1 cellular context compared by ENCODE assay signal in genomic region chr17:59675231-59675630, GRCh38.
TF ChIP-seq lines count a peak whose summit lies in the region.

No MANE protein-coding gene starts in this region.

TF ChIP-seq in GM23338, 12 proteins besides CTCF, POLR2A, EP300 and RAD21:
- TF ChIP-seq, protein P1, sequence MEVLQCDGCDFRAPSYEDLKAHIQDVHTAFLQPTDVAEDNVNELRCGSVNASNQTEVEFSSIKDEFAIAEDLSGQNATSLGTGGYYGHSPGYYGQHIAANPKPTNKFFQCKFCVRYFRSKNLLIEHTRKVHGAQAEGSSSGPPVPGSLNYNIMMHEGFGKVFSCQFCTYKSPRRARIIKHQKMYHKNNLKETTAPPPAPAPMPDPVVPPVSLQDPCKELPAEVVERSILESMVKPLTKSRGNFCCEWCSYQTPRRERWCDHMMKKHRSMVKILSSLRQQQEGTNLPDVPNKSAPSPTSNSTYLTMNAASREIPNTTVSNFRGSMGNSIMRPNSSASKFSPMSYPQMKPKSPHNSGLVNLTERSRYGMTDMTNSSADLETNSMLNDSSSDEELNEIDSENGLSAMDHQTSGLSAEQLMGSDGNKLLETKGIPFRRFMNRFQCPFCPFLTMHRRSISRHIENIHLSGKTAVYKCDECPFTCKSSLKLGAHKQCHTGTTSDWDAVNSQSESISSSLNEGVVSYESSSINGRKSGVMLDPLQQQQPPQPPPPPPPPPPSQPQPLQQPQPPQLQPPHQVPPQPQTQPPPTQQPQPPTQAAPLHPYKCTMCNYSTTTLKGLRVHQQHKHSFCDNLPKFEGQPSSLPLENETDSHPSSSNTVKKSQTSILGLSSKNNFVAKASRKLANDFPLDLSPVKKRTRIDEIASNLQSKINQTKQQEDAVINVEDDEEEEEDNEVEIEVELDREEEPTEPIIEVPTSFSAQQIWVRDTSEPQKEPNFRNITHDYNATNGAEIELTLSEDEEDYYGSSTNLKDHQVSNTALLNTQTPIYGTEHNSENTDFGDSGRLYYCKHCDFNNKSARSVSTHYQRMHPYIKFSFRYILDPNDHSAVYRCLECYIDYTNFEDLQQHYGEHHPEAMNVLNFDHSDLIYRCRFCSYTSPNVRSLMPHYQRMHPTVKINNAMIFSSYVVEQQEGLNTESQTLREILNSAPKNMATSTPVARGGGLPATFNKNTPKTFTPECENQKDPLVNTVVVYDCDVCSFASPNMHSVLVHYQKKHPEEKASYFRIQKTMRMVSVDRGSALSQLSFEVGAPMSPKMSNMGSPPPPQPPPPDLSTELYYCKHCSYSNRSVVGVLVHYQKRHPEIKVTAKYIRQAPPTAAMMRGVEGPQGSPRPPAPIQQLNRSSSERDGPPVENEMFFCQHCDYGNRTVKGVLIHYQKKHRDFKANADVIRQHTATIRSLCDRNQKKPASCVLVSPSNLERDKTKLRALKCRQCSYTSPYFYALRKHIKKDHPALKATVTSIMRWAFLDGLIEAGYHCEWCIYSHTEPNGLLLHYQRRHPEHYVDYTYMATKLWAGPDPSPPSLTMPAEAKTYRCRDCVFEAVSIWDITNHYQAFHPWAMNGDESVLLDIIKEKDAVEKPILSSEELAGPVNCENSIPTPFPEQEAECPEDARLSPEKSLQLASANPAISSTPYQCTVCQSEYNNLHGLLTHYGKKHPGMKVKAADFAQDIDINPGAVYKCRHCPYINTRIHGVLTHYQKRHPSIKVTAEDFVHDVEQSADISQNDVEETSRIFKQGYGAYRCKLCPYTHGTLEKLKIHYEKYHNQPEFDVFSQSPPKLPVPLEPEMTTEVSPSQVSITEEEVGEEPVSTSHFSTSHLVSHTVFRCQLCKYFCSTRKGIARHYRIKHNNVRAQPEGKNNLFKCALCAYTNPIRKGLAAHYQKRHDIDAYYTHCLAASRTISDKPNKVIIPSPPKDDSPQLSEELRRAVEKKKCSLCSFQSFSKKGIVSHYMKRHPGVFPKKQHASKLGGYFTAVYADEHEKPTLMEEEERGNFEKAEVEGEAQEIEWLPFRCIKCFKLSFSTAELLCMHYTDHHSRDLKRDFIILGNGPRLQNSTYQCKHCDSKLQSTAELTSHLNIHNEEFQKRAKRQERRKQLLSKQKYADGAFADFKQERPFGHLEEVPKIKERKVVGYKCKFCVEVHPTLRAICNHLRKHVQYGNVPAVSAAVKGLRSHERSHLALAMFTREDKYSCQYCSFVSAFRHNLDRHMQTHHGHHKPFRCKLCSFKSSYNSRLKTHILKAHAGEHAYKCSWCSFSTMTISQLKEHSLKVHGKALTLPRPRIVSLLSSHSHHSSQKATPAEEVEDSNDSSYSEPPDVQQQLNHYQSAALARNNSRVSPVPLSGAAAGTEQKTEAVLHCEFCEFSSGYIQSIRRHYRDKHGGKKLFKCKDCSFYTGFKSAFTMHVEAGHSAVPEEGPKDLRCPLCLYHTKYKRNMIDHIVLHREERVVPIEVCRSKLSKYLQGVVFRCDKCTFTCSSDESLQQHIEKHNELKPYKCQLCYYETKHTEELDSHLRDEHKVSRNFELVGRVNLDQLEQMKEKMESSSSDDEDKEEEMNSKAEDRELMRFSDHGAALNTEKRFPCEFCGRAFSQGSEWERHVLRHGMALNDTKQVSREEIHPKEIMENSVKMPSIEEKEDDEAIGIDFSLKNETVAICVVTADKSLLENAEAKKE (CRISPR knock-in tag; IDR thresholded peaks at IDR 0.05), result no peak
- TF ChIP-seq, protein P2, sequence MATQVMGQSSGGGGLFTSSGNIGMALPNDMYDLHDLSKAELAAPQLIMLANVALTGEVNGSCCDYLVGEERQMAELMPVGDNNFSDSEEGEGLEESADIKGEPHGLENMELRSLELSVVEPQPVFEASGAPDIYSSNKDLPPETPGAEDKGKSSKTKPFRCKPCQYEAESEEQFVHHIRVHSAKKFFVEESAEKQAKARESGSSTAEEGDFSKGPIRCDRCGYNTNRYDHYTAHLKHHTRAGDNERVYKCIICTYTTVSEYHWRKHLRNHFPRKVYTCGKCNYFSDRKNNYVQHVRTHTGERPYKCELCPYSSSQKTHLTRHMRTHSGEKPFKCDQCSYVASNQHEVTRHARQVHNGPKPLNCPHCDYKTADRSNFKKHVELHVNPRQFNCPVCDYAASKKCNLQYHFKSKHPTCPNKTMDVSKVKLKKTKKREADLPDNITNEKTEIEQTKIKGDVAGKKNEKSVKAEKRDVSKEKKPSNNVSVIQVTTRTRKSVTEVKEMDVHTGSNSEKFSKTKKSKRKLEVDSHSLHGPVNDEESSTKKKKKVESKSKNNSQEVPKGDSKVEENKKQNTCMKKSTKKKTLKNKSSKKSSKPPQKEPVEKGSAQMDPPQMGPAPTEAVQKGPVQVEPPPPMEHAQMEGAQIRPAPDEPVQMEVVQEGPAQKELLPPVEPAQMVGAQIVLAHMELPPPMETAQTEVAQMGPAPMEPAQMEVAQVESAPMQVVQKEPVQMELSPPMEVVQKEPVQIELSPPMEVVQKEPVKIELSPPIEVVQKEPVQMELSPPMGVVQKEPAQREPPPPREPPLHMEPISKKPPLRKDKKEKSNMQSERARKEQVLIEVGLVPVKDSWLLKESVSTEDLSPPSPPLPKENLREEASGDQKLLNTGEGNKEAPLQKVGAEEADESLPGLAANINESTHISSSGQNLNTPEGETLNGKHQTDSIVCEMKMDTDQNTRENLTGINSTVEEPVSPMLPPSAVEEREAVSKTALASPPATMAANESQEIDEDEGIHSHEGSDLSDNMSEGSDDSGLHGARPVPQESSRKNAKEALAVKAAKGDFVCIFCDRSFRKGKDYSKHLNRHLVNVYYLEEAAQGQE (IDR thresholded peaks at IDR 0.05; ENCODE audit: unreplicated experiment), result no peak
